ENCODE assay signal across 21 cellular contexts in the genomic region with DNA sequence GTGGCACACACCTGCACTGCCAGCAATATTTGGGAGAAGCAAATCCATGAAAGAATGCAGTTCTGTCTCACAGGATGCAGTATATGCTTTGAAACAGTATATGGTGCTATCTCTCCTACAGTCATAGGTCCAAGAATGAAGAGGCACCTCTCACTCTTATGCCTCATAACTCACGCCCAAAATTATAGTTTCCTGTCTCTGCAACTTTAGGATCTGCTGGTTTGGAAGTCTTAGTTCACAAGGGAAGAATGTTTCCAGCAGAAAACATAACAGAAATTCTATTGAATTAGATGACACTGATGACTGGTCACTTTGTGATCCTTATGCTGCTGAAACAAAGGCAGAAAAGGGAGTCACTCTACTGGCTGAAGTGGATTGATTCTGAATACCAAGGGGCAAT. TPM values are rescaled to one million over a fixed set of nuclear protein-coding genes. Genes with fewer than 3 reads are reported as not detected.
"Had no signal": no experiment of that assay in that cellular context is flagged by ENCODE, and none has a peak within 500 bp of the region (broad histone marks: within the 10 kb centered on the region; RNA-seq: fewer than 3 reads in every experiment).

No MANE protein-coding gene starts in this region.

- DNase-seq: activated CD4-positive, alpha-beta T cell treated with anti-CD3 and anti-CD28 coated beads, Interleukin-2, amount 50 U/mL, for 48 hours; activated gamma-delta T cell treated with Interleukin-2 at 50 U/mL for 16 hours; activated naive CD8-positive, alpha-beta T cell treated with anti-CD3 and anti-CD28 coated beads for 36 hours; amygdala; colonic mucosa; head of caudate nucleus; kidney; left lung; midbrain; posterior cingulate gyrus; retina; spleen; stimulated activated CD4-positive, alpha-beta T cell treated with anti-CD3 and anti-CD28 coated beads, Interleukin-4, amount 100 ng/mL, for 4 hours; testis; upper lobe of left lung had no signal

- H3K4me1 ChIP-seq: colonic mucosa, left lung, testis had no signal

- ATAC-seq: left lung; stimulated activated memory B cell treated with anti-CD40 and anti-IgM and Interleukin-4, amounts not matched to agents 10 μg/mL and 1 μg/mL and 100 μg/mL, for 72 hours had no signal

- H3K27me3 ChIP-seq: colonic mucosa, testis, upper lobe of left lung had no signal

- H3K27ac ChIP-seq: body of pancreas, colonic mucosa, left lung, spleen, testis had no signal

- H3K36me3 ChIP-seq: colonic mucosa, left lung, spleen, upper lobe of left lung had no signal

- H3K9me3 ChIP-seq: body of pancreas, colonic mucosa, left lung, spleen, testis, upper lobe of left lung had no signal

- H3K4me3 ChIP-seq: body of pancreas, colonic mucosa, left lung, spleen, testis, upper lobe of left lung had no signal

- FAIRE-seq: frontal cortex, kidney, TTC549 had no signal

RNA-seq across cellular contexts. Expression of gene C10orf67, which starts 5.7 kb away (rescaled TPM):
- total RNA-seq: colonic mucosa, endodermal cell, lung microvascular endothelial cell had no signal
